ENCODE assay signal across 11 cellular contexts in the genomic region with DNA sequence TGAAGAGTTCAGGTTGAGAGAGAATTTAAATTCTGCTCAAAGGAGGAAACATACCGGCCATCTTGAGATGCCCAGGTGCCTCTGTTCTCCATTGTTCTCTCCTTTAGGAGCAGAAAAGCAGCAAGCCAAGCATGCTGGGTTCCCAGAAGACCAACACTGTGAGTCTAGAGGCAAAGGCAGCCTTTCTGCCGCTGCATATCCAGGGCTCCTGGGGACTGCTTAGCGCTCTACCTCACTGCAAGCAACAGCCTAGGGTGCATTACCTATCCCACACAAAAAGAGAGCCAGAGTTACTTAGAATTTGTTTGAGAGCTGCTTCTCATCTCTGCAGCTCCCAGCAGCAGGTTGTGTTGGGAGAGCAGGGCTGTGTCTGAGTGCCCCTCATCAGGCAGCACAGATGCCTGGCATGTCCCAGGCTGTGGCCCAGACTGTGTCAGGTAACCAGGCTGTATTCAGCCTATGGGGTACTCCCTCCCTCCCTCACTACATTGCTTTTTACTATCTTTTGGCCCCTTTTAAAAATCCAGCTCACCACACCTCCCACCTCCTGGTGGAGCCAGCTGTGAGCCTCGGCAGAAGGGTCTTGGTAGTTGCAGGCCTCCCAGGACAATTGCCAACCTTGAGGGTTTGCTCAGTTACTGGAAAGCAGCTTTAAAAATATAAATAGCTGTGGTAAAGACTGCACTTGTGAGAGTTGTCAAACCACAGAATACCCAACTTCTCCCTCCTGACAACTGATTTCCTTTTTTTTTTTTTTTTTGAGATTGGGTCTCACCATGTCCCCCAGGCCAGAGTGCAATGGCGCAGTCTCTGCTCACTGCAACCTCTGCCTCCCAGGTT. TPM values are rescaled to one million over a fixed set of nuclear protein-coding genes. Genes with fewer than 3 reads are reported as not detected.
DNase-seq lines count a peak whose midpoint lies in the region; ATAC-seq and TF ChIP-seq lines count a peak whose summit lies in the region.
"Had no signal": no experiment of that assay in that cellular context is flagged by ENCODE, and none has a peak within 500 bp of the region (broad histone marks: within the 10 kb centered on the region; RNA-seq: fewer than 3 reads in every experiment).

No MANE protein-coding gene starts in this region.

- H3K27me3 ChIP-seq in heart right ventricle: no peaks in the 10 kb centered on the region
- H3K27me3 ChIP-seq: SJSA1 had no signal

- ATAC-seq in GM19463 (IDR thresholded peaks at IDR 0.05; ENCODE audit: unreplicated experiment): peak; percentile 73
- peak; percentile 68 for ATAC-seq in HG03354 (IDR thresholded peaks at IDR 0.05; ENCODE audit: poor library complexity, severe bottlenecking, unreplicated experiment)
- ATAC-seq in activated CD8-positive, alpha-beta T cell treated with anti-CD3 and anti-CD28 coated beads, Interleukin-2, amount 10 ng/mL, durations not matched to agents 7 days and 5 days: peak; percentile 70
- no peak for ATAC-seq in heart right ventricle

- 69 to 86% methylated on average over 5 of the region's 5 CpGs for WGBS in heart right ventricle, 2 donors

- no peaks in the 10 kb centered on the region for H3K36me3 ChIP-seq in heart right ventricle
- H3K36me3 ChIP-seq: SJSA1 had no signal

- TF ChIP-seq CTCF in foreskin fibroblast (IDR thresholded peaks at IDR 0.05; ENCODE audit: low read depth, low read length) (no peak), heart right ventricle (IDR thresholded peaks at IDR 0.05) (no peak)

- H3K4me1 Mint-ChIP-seq in activated CD8-positive, alpha-beta T cell treated with anti-CD3 and anti-CD28 coated beads, Interleukin-2, amount 10 ng/mL, durations not matched to agents 7 days and 5 days (ENCODE audit: low read depth): peaks cover 30% of the 10 kb centered on the region
- H3K4me1 Mint-ChIP-seq: neural crest cell had no signal

- peak overlapping the region; percentile 73 for H3K27ac Mint-ChIP-seq in activated CD8-positive, alpha-beta T cell treated with anti-CD3 and anti-CD28 coated beads, Interleukin-2, amount 10 ng/mL, durations not matched to agents 7 days and 5 days
- H3K27ac Mint-ChIP-seq: dendritic cell treated with granulocyte-macrophage colony-stimulating factor and Interleukin-4, amounts not matched to agents 40 ng/mL and 50 ng/mL, for 4 days had no signal

- intact Hi-C loops in heart right ventricle (cut with DNase I): no loop called here

- H3K27me3 Mint-ChIP-seq in activated CD8-positive, alpha-beta T cell treated with anti-CD3 and anti-CD28 coated beads, Interleukin-2, amount 10 ng/mL, durations not matched to agents 7 days and 5 days (ENCODE audit: low read depth): no peaks in the 10 kb centered on the region

- H3K4me3 Mint-ChIP-seq in activated CD8-positive, alpha-beta T cell treated with anti-CD3 and anti-CD28 coated beads, Interleukin-2, amount 10 ng/mL, durations not matched to agents 7 days and 5 days: peak overlapping the region; percentile 35
- H3K4me3 Mint-ChIP-seq: dendritic cell treated with granulocyte-macrophage colony-stimulating factor and Interleukin-4, amounts not matched to agents 40 ng/mL and 50 ng/mL, for 4 days; neural crest cell had no signal

- H3K9me3 Mint-ChIP-seq in activated CD8-positive, alpha-beta T cell treated with anti-CD3 and anti-CD28 coated beads, Interleukin-2, amount 10 ng/mL, durations not matched to agents 7 days and 5 days (ENCODE audit: insufficient read depth): no peaks in the 10 kb centered on the region
- H3K9me3 Mint-ChIP-seq: dendritic cell treated with granulocyte-macrophage colony-stimulating factor and Interleukin-4, amounts not matched to agents 40 ng/mL and 50 ng/mL, for 4 days; neural crest cell had no signal

- H3K36me3 Mint-ChIP-seq in activated CD8-positive, alpha-beta T cell treated with anti-CD3 and anti-CD28 coated beads, Interleukin-2, amount 10 ng/mL, durations not matched to agents 7 days and 5 days (ENCODE audit: low read depth): no peaks in the 10 kb centered on the region

- H3K4me3 ChIP-seq in foreskin fibroblast (ENCODE audit: low read depth in 1 of 2, low read length in 2 of 2) (no peak overlapping the region), heart right ventricle (no peak overlapping the region)
- H3K4me3 ChIP-seq: SJSA1 had no signal

- H3K4me1 ChIP-seq in heart right ventricle: peaks cover 0 to 20% (median 0%) of the 10 kb centered on the region in 9 donors

- peaks cover 0 to 18% (median 10%) of the 10 kb centered on the region in 11 donors for H3K9me3 ChIP-seq in heart right ventricle

- POLR2A ChIA-PET in activated CD8-positive, alpha-beta T cell treated with anti-CD3 and anti-CD28 coated beads, Interleukin-2, amount 10 ng/mL, durations not matched to agents 7 days and 5 days (lab: Charles Lee): interaction anchor here (1.2 to 1.4 kb wide), 2 partner anchors 31 to 62 kb away, joined by 3 to 4 read pairs; no protein-coding TSS in a partner anchor

- H3K27ac ChIP-seq in heart right ventricle: no peak overlapping the region
- H3K27ac ChIP-seq: SJSA1 had no signal

- DNase-seq in EH (ENCODE audit: low read depth) (peak; percentile 50), activated gamma-delta T cell (lab: John Stamatoyannopoulos, UW) (no peak), foreskin fibroblast (no peak), heart right ventricle (no peak)
- DNase-seq in activated CD8-positive, alpha-beta T cell treated with anti-CD3 and anti-CD28 coated beads, Interleukin-2, amount 10 ng/mL, durations not matched to agents 7 days and 5 days: peak; percentile 23
- no peak for DNase-seq in effector CD4-positive, alpha-beta T cell

- CTCF ChIA-PET in activated CD8-positive, alpha-beta T cell treated with anti-CD3 and anti-CD28 coated beads, Interleukin-2, amount 10 ng/mL, durations not matched to agents 7 days and 5 days (lab: Charles Lee): interaction anchor here (0.7 to 3.0 kb wide), 13 partner anchors 8 to 145 kb away, joined by 3 to 15 read pairs (median 4); partner anchors contain the start of gene LEO1

RNA-seq across cellular contexts. Expression of gene BCL2L10, which starts 30.2 kb away (rescaled TPM):
- total RNA-seq in activated CD8-positive, alpha-beta T cell treated with anti-CD3 and anti-CD28 coated beads, Interleukin-2, amount 10 ng/mL, durations not matched to agents 7 days and 5 days: under 1 TPM in 1 of 2 experiments, not detected in 1; 0.26 TPM
- not detected for total RNA-seq in heart right ventricle
- polyA plus RNA-seq in heart right ventricle: under 1 TPM in 1 of 2 donors, not detected in 1; 0.04 TPM
- total RNA-seq: neural crest cell, SJSA1 had no signal

Comparison
In these comparisons a context has a peak if more than half of its experiments do, and no peak if none do; other contexts are left out.
1. DNase-seq: peak in EH (single experiment) and activated CD8-positive, alpha-beta T cell treated with anti-CD3 and anti-CD28 coated beads, Interleukin-2, amount 10 ng/mL, durations not matched to agents 7 days and 5 days (single experiment); none in effector CD4-positive, alpha-beta T cell (single experiment), activated gamma-delta T cell (single experiment), foreskin fibroblast (0 of 2) and heart right ventricle (0 of 2).
2. ATAC-seq: peak in GM19463 (single experiment), HG03354 (single experiment) and activated CD8-positive, alpha-beta T cell treated with anti-CD3 and anti-CD28 coated beads, Interleukin-2, amount 10 ng/mL, durations not matched to agents 7 days and 5 days (single experiment); none in heart right ventricle (0 of 8).